ENCODE assay signal across 8 cellular contexts in genomic region chr13:33015791-33016323, GRCh38. TPM values are rescaled to one million over a fixed set of nuclear protein-coding genes. Genes with fewer than 3 reads are reported as not detected.
DNase-seq lines count a peak whose midpoint lies in the region; ATAC-seq and TF ChIP-seq lines count a peak whose summit lies in the region.

No MANE protein-coding gene starts in this region.

- DNase-seq in activated CD8-positive, alpha-beta memory T cell treated with anti-CD3 and anti-CD28 coated beads, Interleukin-2, amount 10 ng/mL, durations not matched to agents 7 days and 5 days: no peak
- DNase-seq in activated CD8-positive, alpha-beta memory T cell treated with anti-CD3 and anti-CD28 coated beads for 24 hours: no peak
- DNase-seq in Peyer's patch (peak in 2 of 3 donors; percentile 50 to 79), left ventricle myocardium inferior (peak; percentile 19), NCI-H345 treated with DMSO at 0.1 percent for 48 hours (lab: John Stamatoyannopoulos, UW; ENCODE audit: unreplicated experiment) (no peak), dedifferentiated amniotic fluid mesenchymal stem cell (ENCODE audit: extremely low spot score) (no peak), D341Med (ENCODE audit: low spot score) (no peak)

- no peaks in the 10 kb centered on the region for H3K36me3 ChIP-seq in Peyer's patch
- H3K36me3 ChIP-seq in left ventricle myocardium inferior: no peaks in the 10 kb centered on the region
- H3K36me3 ChIP-seq in skeletal muscle tissue (ENCODE audit: control insufficient read depth in 3 of 3, insufficient read depth in 3 of 3, low read length in 3 of 3): no peaks in the 10 kb centered on the region

- H3K27me3 Mint-ChIP-seq in activated CD8-positive, alpha-beta memory T cell treated with anti-CD3 and anti-CD28 coated beads, Interleukin-2, amount 10 ng/mL, durations not matched to agents 7 days and 5 days: peaks cover 78% of the 10 kb centered on the region

- ATAC-seq in activated CD8-positive, alpha-beta memory T cell treated with anti-CD3 and anti-CD28 coated beads, Interleukin-2, amount 10 ng/mL, durations not matched to agents 7 days and 5 days: no peak

- H3K27ac ChIP-seq in Peyer's patch (peak overlapping the region in 3 of 4 donors; percentile 32 to 74 (median 53)), left ventricle myocardium inferior (replicated peaks) (peak overlapping the region; percentile 88), skeletal muscle tissue (ENCODE audit: low read depth, low read length) (peak overlapping the region; percentile 73)

- intact Hi-C loops in left ventricle myocardium inferior (cut with micrococcal nuclease): no loop called here

- peaks cover 1% of the 10 kb centered on the region for H3K36me3 Mint-ChIP-seq in activated CD8-positive, alpha-beta memory T cell treated with anti-CD3 and anti-CD28 coated beads, Interleukin-2, amount 10 ng/mL, durations not matched to agents 7 days and 5 days

- no peak for TF ChIP-seq POLR2A in Peyer's patch (IDR thresholded peaks at IDR 0.05)

- H3K4me1 ChIP-seq in Peyer's patch (peaks cover 0 to 10% (median 4%) of the 10 kb centered on the region in 4 donors), left ventricle myocardium inferior (peaks cover 31% of the 10 kb centered on the region), skeletal muscle tissue (ENCODE audit: control insufficient read depth in 3 of 3, insufficient read depth in 3 of 3, low read length in 3 of 3) (peaks cover 0 to 8% (median 5%) of the 10 kb centered on the region in 3 donors)

- no peaks in the 10 kb centered on the region for H3K9me3 ChIP-seq in Peyer's patch
- H3K9me3 ChIP-seq in left ventricle myocardium inferior (replicated peaks): no peaks in the 10 kb centered on the region
- no peaks in the 10 kb centered on the region for H3K9me3 ChIP-seq in skeletal muscle tissue (ENCODE audit: control insufficient read depth in 3 of 3, low read length in 3 of 3)

- H3K9ac ChIP-seq in skeletal muscle tissue (ENCODE audit: low read depth in 1 of 3, low read length in 3 of 3): peak overlapping the region; percentile 19 to 61 (median 57)

- peaks cover 13% of the 10 kb centered on the region for H3K4me1 Mint-ChIP-seq in activated CD8-positive, alpha-beta memory T cell treated with anti-CD3 and anti-CD28 coated beads, Interleukin-2, amount 10 ng/mL, durations not matched to agents 7 days and 5 days

- H3K27ac Mint-ChIP-seq in activated CD8-positive, alpha-beta memory T cell treated with anti-CD3 and anti-CD28 coated beads, Interleukin-2, amount 10 ng/mL, durations not matched to agents 7 days and 5 days: no peak overlapping the region

- no peaks in the 10 kb centered on the region for H3K9me3 Mint-ChIP-seq in activated CD8-positive, alpha-beta memory T cell treated with anti-CD3 and anti-CD28 coated beads, Interleukin-2, amount 10 ng/mL, durations not matched to agents 7 days and 5 days (ENCODE audit: low read depth)

- TF ChIP-seq CTCF in Peyer's patch (IDR thresholded peaks at IDR 0.05): no peak
- no peak for TF ChIP-seq CTCF in left ventricle myocardium inferior (IDR thresholded peaks at IDR 0.05; ENCODE audit: borderline replicate concordance)

- CTCF ChIA-PET in activated CD8-positive, alpha-beta memory T cell treated with anti-CD3 and anti-CD28 coated beads, Interleukin-2, amount 10 ng/mL, durations not matched to agents 7 days and 5 days (lab: Charles Lee): no interaction called here

- H3K27me3 ChIP-seq in Peyer's patch: no peaks in the 10 kb centered on the region
- H3K27me3 ChIP-seq in left ventricle myocardium inferior (ENCODE audit: low read depth): peaks cover 7% of the 10 kb centered on the region
- peaks cover 3 to 30% (median 23%) of the 10 kb centered on the region in 3 donors for H3K27me3 ChIP-seq in skeletal muscle tissue (ENCODE audit: control insufficient read depth in 3 of 3, insufficient read depth in 3 of 3, low read length in 3 of 3)

- H3K4me3 ChIP-seq in Peyer's patch (peak overlapping the region; percentile 22 to 79 (median 46)), left ventricle myocardium inferior (peak overlapping the region; percentile 76), skeletal muscle tissue (ENCODE audit: low read length in 3 of 3) (peak overlapping the region in 2 of 3 donors; percentile 37 to 54)

- peak overlapping the region; percentile 60 for H3K4me3 Mint-ChIP-seq in activated CD8-positive, alpha-beta memory T cell treated with anti-CD3 and anti-CD28 coated beads, Interleukin-2, amount 10 ng/mL, durations not matched to agents 7 days and 5 days

RNA-seq across cellular contexts. Expression of gene KL, which starts 0.4 kb away (rescaled TPM):
- under 1 TPM in 1 of 2 experiments, not detected in 1; 0.23 TPM for total RNA-seq in activated CD8-positive, alpha-beta memory T cell treated with anti-CD3 and anti-CD28 coated beads, Interleukin-2, amount 10 ng/mL, durations not matched to agents 7 days and 5 days
- total RNA-seq in Peyer's patch: 1 to 10 TPM; 2.5 to 7.0 (median 4.9) TPM
- 1.2 TPM for total RNA-seq in left ventricle myocardium inferior
- 2.6 TPM for total RNA-seq in skeletal muscle tissue

Comparison
In these comparisons a context has a peak if more than half of its experiments do, and no peak if none do; other contexts are left out.
1. DNase-seq: peak in Peyer's patch (2 of 3) and left ventricle myocardium inferior (single experiment); none in activated CD8-positive, alpha-beta memory T cell treated with anti-CD3 and anti-CD28 coated beads, Interleukin-2, amount 10 ng/mL, durations not matched to agents 7 days and 5 days (single experiment), activated CD8-positive, alpha-beta memory T cell treated with anti-CD3 and anti-CD28 coated beads for 24 hours (single experiment), NCI-H345 treated with DMSO at 0.1 percent for 48 hours (single experiment), dedifferentiated amniotic fluid mesenchymal stem cell (single experiment) and D341Med (single experiment).
2. Peak in every context shown above with its lines, with median percentiles within 50 percentile points of each other: H3K27ac ChIP-seq and H3K4me3 ChIP-seq.